8 cellular contexts compared by ENCODE assay signal in genomic region chr10:13788701-13789447, GRCh38.
DNase-seq lines count a peak whose midpoint lies in the region; ATAC-seq and TF ChIP-seq lines count a peak whose summit lies in the region.

No MANE protein-coding gene starts in this region.

- CTCF ChIA-PET in activated CD8-positive, alpha-beta memory T cell treated with anti-CD3 and anti-CD28 coated beads, Interleukin-2, amount 10 ng/mL, durations not matched to agents 7 days and 5 days (lab: Charles Lee) = interaction anchor here (1.4 kb wide), 1 partner anchor 396 kb away, joined by 3 read pairs; no protein-coding TSS in a partner anchor

- TF ChIP-seq CTCF in lung (IDR thresholded peaks at IDR 0.05; ENCODE audit: control extremely low read depth, extremely low read depth) (no peak), type B pancreatic cell (conservative IDR thresholded peaks at IDR 0.05) (no peak)

- no peaks in the 10 kb centered on the region for H3K36me3 Mint-ChIP-seq in activated CD8-positive, alpha-beta memory T cell treated with anti-CD3 and anti-CD28 coated beads, Interleukin-2, amount 10 ng/mL, durations not matched to agents 7 days and 5 days
- H3K36me3 Mint-ChIP-seq in type B pancreatic cell = peaks cover 7% of the 10 kb centered on the region

- no peak overlapping the region for H3K4me3 ChIP-seq in lung

- H3K27ac ChIP-seq in lung (ENCODE audit: low read depth in 1 of 2, low read length in 1 of 2) = peak overlapping the region; percentile 30 to 42

- no peak for ATAC-seq in activated CD8-positive, alpha-beta memory T cell treated with anti-CD3 and anti-CD28 coated beads, Interleukin-2, amount 10 ng/mL, durations not matched to agents 7 days and 5 days
- ATAC-seq in lung (ENCODE audit: insufficient read depth, low FRiP score) = no peak

- H3K4me1 Mint-ChIP-seq in activated CD8-positive, alpha-beta memory T cell treated with anti-CD3 and anti-CD28 coated beads, Interleukin-2, amount 10 ng/mL, durations not matched to agents 7 days and 5 days = peaks cover 34% of the 10 kb centered on the region
- H3K4me1 Mint-ChIP-seq in type B pancreatic cell (ENCODE audit: unreplicated experiment) = peaks cover 15% of the 10 kb centered on the region

- 63 to 70% methylated on average over 9 of the region's 9 CpGs for WGBS in lung, 2 donors

- peaks cover 0 to 2% of the 10 kb centered on the region in 2 donors for H3K36me3 ChIP-seq in lung (ENCODE audit: control insufficient read depth in 2 of 2, insufficient read depth in 2 of 2, low read length in 2 of 2)

- H3K4me3 Mint-ChIP-seq in activated CD8-positive, alpha-beta memory T cell treated with anti-CD3 and anti-CD28 coated beads, Interleukin-2, amount 10 ng/mL, durations not matched to agents 7 days and 5 days = no peak overlapping the region
- H3K4me3 Mint-ChIP-seq in type B pancreatic cell = no peak overlapping the region

- peaks cover 0 to 6% of the 10 kb centered on the region in 2 donors for H3K4me1 ChIP-seq in lung (ENCODE audit: control insufficient read depth in 2 of 2, insufficient read depth in 2 of 2, low read length in 2 of 2)

- H3K27ac Mint-ChIP-seq in activated CD8-positive, alpha-beta memory T cell treated with anti-CD3 and anti-CD28 coated beads, Interleukin-2, amount 10 ng/mL, durations not matched to agents 7 days and 5 days = peak overlapping the region; percentile 75
- H3K27ac Mint-ChIP-seq in type B pancreatic cell = peak overlapping the region; percentile 12

- no peaks in the 10 kb centered on the region for H3K27me3 ChIP-seq in lung (ENCODE audit: control insufficient read depth, insufficient read depth)

- no peak for DNase-seq in activated CD8-positive, alpha-beta memory T cell treated with anti-CD3 and anti-CD28 coated beads, Interleukin-2, amount 10 ng/mL, durations not matched to agents 7 days and 5 days
- DNase-seq in activated CD8-positive, alpha-beta memory T cell treated with anti-CD3 and anti-CD28 coated beads, Interleukin-2, amount 50 U/mL, for 48 hours = no peak
- DNase-seq in cerebellar cortex (ENCODE audit: low spot score) (peak; percentile 64), lung (ENCODE audit: low spot score) (no peak), type B pancreatic cell (ENCODE audit: extremely low spot score, unreplicated experiment) (no peak), NCI-H510A treated with DMSO at 0.1 percent for 48 hours (lab: John Stamatoyannopoulos, UW) (no peak), NCI-H2107 treated with DMSO at 0.1 percent for 48 hours (lab: John Stamatoyannopoulos, UW; ENCODE audit: unreplicated experiment) (no peak)
- DNase-seq in stimulated activated CD4-positive, alpha-beta T cell treated with anti-CD3 and anti-CD28 coated beads, Interleukin-4, amount 100 ng/mL, for 4 hours = no peak

- no peaks in the 10 kb centered on the region for H3K9me3 Mint-ChIP-seq in activated CD8-positive, alpha-beta memory T cell treated with anti-CD3 and anti-CD28 coated beads, Interleukin-2, amount 10 ng/mL, durations not matched to agents 7 days and 5 days (ENCODE audit: low read depth)
- H3K9me3 Mint-ChIP-seq in type B pancreatic cell = no peaks in the 10 kb centered on the region

- H3K9me3 ChIP-seq in lung (ENCODE audit: control insufficient read depth in 2 of 2, insufficient read depth in 1 of 2, low read length in 1 of 2) = no peaks in the 10 kb centered on the region

- peaks cover 2% of the 10 kb centered on the region for H3K27me3 Mint-ChIP-seq in activated CD8-positive, alpha-beta memory T cell treated with anti-CD3 and anti-CD28 coated beads, Interleukin-2, amount 10 ng/mL, durations not matched to agents 7 days and 5 days
- no peaks in the 10 kb centered on the region for H3K27me3 Mint-ChIP-seq in type B pancreatic cell
